Comparison of ENCODE assay signal across 22 cellular contexts in genomic region chr6:38015341-38015740, GRCh38.
DNase-seq lines count a peak whose midpoint lies in the region; ATAC-seq, FAIRE-seq and TF ChIP-seq lines count a peak whose summit lies in the region.
"Had no signal": no experiment of that assay in that cellular context is flagged by ENCODE, and none has a peak within 500 bp of the region (broad histone marks: within the 10 kb centered on the region; RNA-seq: fewer than 3 reads in every experiment).

No MANE protein-coding gene starts in this region.

- CTCF ChIA-PET in HepG2 (lab: Yijun Ruan, JAX; ENCODE audit: low intra/inter-chr PET ratio, low total read pairs): no interaction called here

- H3K9ac ChIP-seq in HepG2 (ENCODE audit: insufficient read depth, low read depth, low read length): no peak overlapping the region
- no peak overlapping the region for H3K9ac ChIP-seq in astrocyte (ENCODE audit: low read length)
- H3K9ac ChIP-seq: BLaER1, GM23248 had no signal

- TF ChIP-seq CTCF in HepG2 (CRISPR knock-in tag; IDR thresholded peaks at IDR 0.05): no peak
- TF ChIP-seq CTCF in right lobe of liver (IDR thresholded peaks at IDR 0.05): no peak
- TF ChIP-seq CTCF in astrocyte (IDR thresholded peaks at IDR 0.05; ENCODE audit: insufficient read depth, low read depth, low read length): no peak

- H3K27me3 Mint-ChIP-seq in astrocyte (ENCODE audit: low read depth, unreplicated experiment): no peaks in the 10 kb centered on the region
- H3K27me3 Mint-ChIP-seq: B cell; CD4-positive, CD25-positive, alpha-beta regulatory T cell had no signal

- peaks cover 1% of the 10 kb centered on the region for H3K36me3 Mint-ChIP-seq in astrocyte (ENCODE audit: low read depth, unreplicated experiment)
- H3K36me3 Mint-ChIP-seq: CD4-positive, CD25-positive, alpha-beta regulatory T cell had no signal

- ATAC-seq in HepG2 (no peak), right lobe of liver (no peak), HG03045 (IDR thresholded peaks at IDR 0.05; ENCODE audit: unreplicated experiment) (no peak)
- ATAC-seq: CD8-positive, alpha-beta T cell; HCT116 had no signal

- POLR2A ChIA-PET in HepG2 (lab: Yijun Ruan, JAX): no interaction called here

- no peak overlapping the region for H3K27ac Mint-ChIP-seq in astrocyte (ENCODE audit: unreplicated experiment)
- H3K27ac Mint-ChIP-seq: B cell; CD8-positive, alpha-beta T cell; H9 had no signal

- H3K36me3 ChIP-seq in HepG2 (replicated peaks in 1 of 2; ENCODE audit: control insufficient read depth in 1 of 2, insufficient read depth in 2 of 2, low read length in 2 of 2): peaks cover 0 to 2% of the 10 kb centered on the region in 2 experiments; a peak in 1 of 5 replicates
- H3K36me3 ChIP-seq in right lobe of liver: no peaks in the 10 kb centered on the region
- no peaks in the 10 kb centered on the region for H3K36me3 ChIP-seq in astrocyte (ENCODE audit: insufficient read depth, low read length)

- no peak for TF ChIP-seq POLR2A in HepG2 (IDR thresholded peaks at IDR 0.05; ENCODE audit: insufficient read depth in 1 of 2, low read depth in 2 of 2, low read length in 2 of 2)
- TF ChIP-seq POLR2A in right lobe of liver (IDR thresholded peaks at IDR 0.05): no peak

- no TSS peak for BruUV-seq in HepG2 (replicated peaks; lab: Mats Ljungman, UMichigan)

- H3K4me1 ChIP-seq in HepG2 (ENCODE audit: insufficient read depth, low read length): peaks cover 11% of the 10 kb centered on the region
- H3K4me1 ChIP-seq in right lobe of liver: peaks cover 0 to 31% (median 3%) of the 10 kb centered on the region in 4 donors
- no peaks in the 10 kb centered on the region for H3K4me1 ChIP-seq in astrocyte (ENCODE audit: insufficient read depth, low read length)
- H3K4me1 ChIP-seq: BLaER1, Caco-2 had no signal

- intact Hi-C loops in HepG2 (cut with micrococcal nuclease; ENCODE audit: unreplicated experiment) (loop anchor here (5.0 to 10.0 kb wide), 2 partner anchors 321 to 477 kb away; partner anchors contain the start of gene MDGA1), right lobe of liver (cut with DNase I) (no loop called here)

- TF ChIP-seq EP300 in HepG2 (IDR thresholded peaks at IDR 0.05; ENCODE audit: low read depth in 2 of 2, low read length in 2 of 2) (no peak), HepG2 (CRISPR knock-in tag; IDR thresholded peaks at IDR 0.05; ENCODE audit: borderline replicate concordance) (no peak)

- H3K27ac ChIP-seq in HepG2 (ENCODE audit: extremely low read length, insufficient read depth, low read length) (no peak overlapping the region), right lobe of liver (no peak overlapping the region), astrocyte (ENCODE audit: low read depth, low read length) (no peak overlapping the region)
- H3K27ac ChIP-seq: 22Rv1, BLaER1, C4-2B, GM23248 had no signal

- no peaks in the 10 kb centered on the region for H3K9me3 Mint-ChIP-seq in astrocyte (ENCODE audit: unreplicated experiment)
- H3K9me3 Mint-ChIP-seq: CD8-positive, alpha-beta T cell had no signal

- TF ChIP-seq RAD21 in HepG2 (CRISPR knock-in tag; IDR thresholded peaks at IDR 0.05): no peak

- H2AFZ ChIP-seq in HepG2 (ENCODE audit: low read length) (no peak overlapping the region), astrocyte (ENCODE audit: low read depth, low read length) (no peak overlapping the region)
- H2AFZ ChIP-seq: GM23248 had no signal

- H3K4me3 Mint-ChIP-seq in astrocyte (ENCODE audit: unreplicated experiment): no peak overlapping the region
- H3K4me3 Mint-ChIP-seq: B cell; CD4-positive, CD25-positive, alpha-beta regulatory T cell; CD8-positive, alpha-beta T cell; H9 had no signal

- no peak overlapping the region for H3K4me3 ChIP-seq in HepG2 (replicated peaks in 1 of 3; ENCODE audit: insufficient read depth in 1 of 3, low read depth in 2 of 3, low read length in 3 of 3)
- H3K4me3 ChIP-seq in right lobe of liver: no peak overlapping the region
- no peak overlapping the region for H3K4me3 ChIP-seq in astrocyte (ENCODE audit: insufficient read depth, low read depth, low read length)
- H3K4me3 ChIP-seq: BLaER1, GM23248 had no signal

- H3K9me3 ChIP-seq in HepG2 (ENCODE audit: low read length) (peaks cover 5% of the 10 kb centered on the region), right lobe of liver (peaks cover 0 to 3% (median 0%) of the 10 kb centered on the region in 4 donors), astrocyte (ENCODE audit: insufficient read depth, low read depth, low read length) (no peaks in the 10 kb centered on the region)
- H3K9me3 ChIP-seq: Caco-2 had no signal

- H3K4me2 ChIP-seq in HepG2 (ENCODE audit: low read depth, low read length) (no peak overlapping the region), astrocyte (ENCODE audit: low read length) (no peak overlapping the region)
- H3K4me2 ChIP-seq: BLaER1 had no signal

- FAIRE-seq in HepG2 (lab: Jason Lieb, UNC) (no peak), astrocyte (lab: Jason Lieb, UNC) (no peak)
- FAIRE-seq: A204.1, G401.6, GM12892, H1 had no signal

- H3K27me3 ChIP-seq in HepG2 (ENCODE audit: control insufficient read depth in 1 of 2, insufficient read depth in 2 of 2, low read length in 2 of 2): no peaks in the 10 kb centered on the region
- H3K27me3 ChIP-seq in right lobe of liver: no peaks in the 10 kb centered on the region
- H3K27me3 ChIP-seq in astrocyte (ENCODE audit: insufficient read depth, low read length): no peaks in the 10 kb centered on the region
- H3K27me3 ChIP-seq: BLaER1 had no signal

- H3K4me1 Mint-ChIP-seq in astrocyte (ENCODE audit: low read depth, unreplicated experiment): peaks cover 3% of the 10 kb centered on the region
- H3K4me1 Mint-ChIP-seq: H9 had no signal

- in situ Hi-C loops in HepG2 (cut with HindIII; ENCODE audit: extremely low pct_ligation_motif_present, low pct_unique_long_range_greater_than_20kb): no loop called here

- H4K20me1 ChIP-seq in HepG2 (ENCODE audit: insufficient read depth, low read length): peaks cover 7% of the 10 kb centered on the region; the same call in 1 of the 2 replicates
- peaks cover 88% of the 10 kb centered on the region for H4K20me1 ChIP-seq in astrocyte (ENCODE audit: insufficient read depth, low read length)

- H3K79me2 ChIP-seq in HepG2 (ENCODE audit: insufficient read depth, low read length) (peaks cover 3% of the 10 kb centered on the region), astrocyte (ENCODE audit: insufficient read depth, low read length) (peaks cover 84% of the 10 kb centered on the region)

- no peak for DNase-seq in HepG2 (ENCODE audit: low spot score)
- DNase-seq in right lobe of liver: no peak
- peak; percentile 49 for DNase-seq in astrocyte (ENCODE audit: low read depth)
- peak; percentile 19 for DNase-seq in renal cortical epithelial cell (ENCODE audit: low read depth)
- no peak for DNase-seq in NCI-H1436 treated with DMSO at 0.1 percent for 48 hours (lab: John Stamatoyannopoulos, UW)
- DNase-seq: Caco-2; CD4-positive, CD25-positive, alpha-beta regulatory T cell; CD8-positive, alpha-beta T cell; DMS153; DND-41; GM23248; H9 had no signal

TF ChIP-seq in HepG2, 621 proteins besides CTCF, POLR2A, EP300 and RAD21:
- TF ChIP-seq MAF1 (CRISPR knock-in tag; IDR thresholded peaks at IDR 0.05; ENCODE audit: borderline replicate concordance) (no peak), NFKBIZ (CRISPR knock-in tag; IDR thresholded peaks at IDR 0.05) (no peak), TCF7 (IDR thresholded peaks at IDR 0.05; ENCODE audit: low read depth) (no peak), ZNF121 (CRISPR knock-in tag; IDR thresholded peaks at IDR 0.05) (no peak), HNRNPK (IDR thresholded peaks at IDR 0.05; ENCODE audit: low read depth, low read length, poor library complexity, severe bottlenecking) (no peak), RBM22 (optimal IDR thresholded peaks at IDR 0.05; ENCODE audit: low read length) (peak; percentile 17)
TF ChIP-seq in HepG2: peak in this region for 1.

Comparison
In these comparisons a context has a peak if more than half of its experiments do, and no peak if none do; other contexts are left out.
1. DNase-seq: peak in astrocyte (single experiment) and renal cortical epithelial cell (single experiment); none in HepG2 (single experiment), right lobe of liver (0 of 3) and NCI-H1436 treated with DMSO at 0.1 percent for 48 hours (single experiment).